8 cellular contexts compared by ENCODE assay signal in the genomic region with DNA sequence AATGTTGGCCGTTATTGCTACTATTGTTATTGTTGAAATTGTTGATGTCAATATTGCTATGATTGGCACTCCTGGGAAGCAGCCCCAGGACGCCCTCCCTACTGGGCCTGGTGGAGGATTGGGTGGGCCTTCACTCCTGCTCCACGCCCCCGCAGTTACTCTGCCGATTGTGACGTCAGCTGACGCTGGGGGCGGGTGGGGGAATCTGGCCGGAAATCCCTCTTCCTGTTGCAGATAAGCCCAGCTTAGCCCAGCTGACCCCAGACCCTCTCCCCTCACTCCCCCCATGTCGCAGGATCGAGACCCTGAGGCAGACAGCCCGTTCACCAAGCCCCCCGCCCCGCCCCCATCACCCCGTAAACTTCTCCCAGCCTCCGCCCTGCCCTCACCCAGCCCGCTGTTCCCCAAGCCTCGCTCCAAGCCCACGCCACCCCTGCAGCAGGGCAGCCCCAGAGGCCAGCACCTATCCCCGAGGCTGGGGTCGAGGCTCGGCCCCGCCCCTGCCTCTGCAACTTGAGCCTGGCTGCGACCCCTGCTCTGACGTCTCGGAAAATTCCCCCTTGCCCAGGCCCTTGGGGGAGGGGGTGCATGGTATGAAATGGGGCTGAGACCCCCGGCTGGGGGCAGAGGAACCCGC.
DNase-seq lines count a peak whose midpoint lies in the region; ATAC-seq, FAIRE-seq and TF ChIP-seq lines count a peak whose summit lies in the region.

Gene ETV2 (plus strand): TSS at position 231 of the 637 bp plus-strand sequence. CDS start 716 bp downstream, outside the sequence.

- no peak for FAIRE-seq in HTR-8/SVneo (lab: Jason Lieb, UNC)

- ATAC-seq in GM21423 (IDR thresholded peaks at IDR 0.05; ENCODE audit: unreplicated experiment) = no peak
- no peak for ATAC-seq in HG02981 (IDR thresholded peaks at IDR 0.05; ENCODE audit: unreplicated experiment)

- DNase-seq in HUDEP-2 (lab: John Stamatoyannopoulos, UW; ENCODE audit: unreplicated experiment in 76 of 76) (peak in 58 of 76 experiments; percentile 2 to 78 (median 44)), fibroblast of mammary gland (ENCODE audit: low read depth) (peak; percentile 54), HTR-8/SVneo (ENCODE audit: insufficient read length, low spot score) (no peak), NCI-H2227 treated with DMSO at 0.1 percent for 48 hours (lab: John Stamatoyannopoulos, UW) (no peak)
- DNase-seq in activated CD4-positive, alpha-beta T cell treated with anti-CD3 and anti-CD28 coated beads, Interleukin-2, amount 50 U/mL, for 48 hours = peak; percentile 37 to 47
- DNase-seq in stimulated activated CD8-positive, alpha-beta memory T cell treated with anti-CD3 and anti-CD28 coated beads, Interleukin-4, amount 100 ng/mL, for 24 hours (ENCODE audit: low read depth) = peak; percentile 37

- H3K4me3 ChIP-seq in fibroblast of mammary gland (ENCODE audit: control insufficient read depth, low read depth, low read length) = peak within 1 kb of the TSS; percentile 6

- TF ChIP-seq CTCF in fibroblast of mammary gland (conservative IDR thresholded peaks at IDR 0.05; ENCODE audit: control insufficient read depth, insufficient read depth, low read depth, low read length) = no peak

Comparison
In these comparisons a context has a peak if more than half of its experiments do, and no peak if none do; other contexts are left out.
1. DNase-seq: peak in HUDEP-2 (58 of 76), activated CD4-positive, alpha-beta T cell treated with anti-CD3 and anti-CD28 coated beads, Interleukin-2, amount 50 U/mL, for 48 hours (2 of 2), fibroblast of mammary gland (single experiment) and stimulated activated CD8-positive, alpha-beta memory T cell treated with anti-CD3 and anti-CD28 coated beads, Interleukin-4, amount 100 ng/mL, for 24 hours (single experiment); none in HTR-8/SVneo (single experiment) and NCI-H2227 treated with DMSO at 0.1 percent for 48 hours (single experiment).